Comparison of ENCODE assay signal across 8 cellular contexts in the genomic region with DNA sequence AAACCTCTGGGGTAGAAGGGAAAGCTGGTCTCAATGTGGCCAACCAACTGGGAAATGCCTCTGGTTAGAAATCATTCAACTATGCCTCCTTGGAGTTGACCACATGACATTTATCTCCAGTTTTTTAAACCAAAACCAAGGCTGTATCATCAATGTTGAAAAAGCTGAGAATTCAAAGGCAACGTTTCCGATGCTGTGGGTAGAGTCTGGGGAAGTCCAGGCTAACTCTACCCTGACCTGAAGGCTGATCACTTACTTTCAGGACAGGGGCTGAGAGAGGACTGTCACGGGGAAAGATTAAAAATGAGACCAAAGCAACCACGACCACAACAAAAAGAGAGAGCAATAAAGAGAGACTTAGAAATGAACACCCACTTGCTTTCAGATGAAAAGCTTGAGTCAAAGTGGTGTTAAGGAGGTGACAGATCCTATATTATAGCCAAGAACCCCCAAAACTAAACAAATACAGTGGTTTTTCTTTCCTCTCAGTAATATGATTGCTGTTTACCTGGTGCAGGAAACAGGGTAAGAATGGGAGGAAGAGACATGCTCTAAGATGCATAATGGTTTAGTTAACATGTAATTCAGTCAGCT.
DNase-seq lines count a peak whose midpoint lies in the region; ATAC-seq and TF ChIP-seq lines count a peak whose summit lies in the region.

No MANE protein-coding gene starts in this region.

- no peaks in the 10 kb centered on the region for H3K4me1 ChIP-seq in foreskin keratinocyte

- no peak overlapping the region for H3K4me3 ChIP-seq in astrocyte of the cerebellum (ENCODE audit: low read depth, low read length)

- H3K27me3 ChIP-seq in foreskin keratinocyte: peaks cover 6% of the 10 kb centered on the region

- no peak overlapping the region for H3K27ac ChIP-seq in foreskin keratinocyte

- DNase-seq in GM13976 (ENCODE audit: low spot score) (peak; percentile 40), astrocyte of the cerebellum (ENCODE audit: low read depth) (peak; percentile 6), NCI-H1417 (lab: John Stamatoyannopoulos, UW) (no peak), foreskin keratinocyte (no peak), NCI-H146 (lab: John Stamatoyannopoulos, UW) (no peak), NCI-H2196 treated with DMSO at 0.1 percent for 48 hours (lab: John Stamatoyannopoulos, UW; ENCODE audit: unreplicated experiment) (no peak)

- in situ Hi-C loops in GM13976 (cut with MboI; ENCODE audit: low sequenced_read_pairs, unreplicated experiment) (no loop called here), astrocyte of the cerebellum (cut with HindIII; ENCODE audit: low sequenced_read_pairs) (no loop called here)

- ATAC-seq in GM19452 (IDR thresholded peaks at IDR 0.05; ENCODE audit: unreplicated experiment) (peak; percentile 83), HG03103 (IDR thresholded peaks at IDR 0.05; ENCODE audit: low read depth, unreplicated experiment) (peak; percentile 81), foreskin keratinocyte (no peak)

- TF ChIP-seq CTCF in GM13976 (IDR thresholded peaks at IDR 0.05; ENCODE audit: borderline replicate concordance, control extremely low read depth, extremely low read depth, insufficient read depth, missing control alignments) (no peak), astrocyte of the cerebellum (IDR thresholded peaks at IDR 0.05; ENCODE audit: low read depth, low read length, missing control alignments) (no peak), foreskin keratinocyte (conservative IDR thresholded peaks at IDR 0.05) (no peak)

Comparison
In these comparisons a context has a peak if more than half of its experiments do, and no peak if none do; other contexts are left out.
1. DNase-seq: peak in GM13976 (single experiment) and astrocyte of the cerebellum (single experiment); none in NCI-H1417 (0 of 3), foreskin keratinocyte (0 of 2), NCI-H146 (single experiment) and NCI-H2196 treated with DMSO at 0.1 percent for 48 hours (single experiment).